Comparison of ENCODE assay signal across 8 cellular contexts in the genomic region with DNA sequence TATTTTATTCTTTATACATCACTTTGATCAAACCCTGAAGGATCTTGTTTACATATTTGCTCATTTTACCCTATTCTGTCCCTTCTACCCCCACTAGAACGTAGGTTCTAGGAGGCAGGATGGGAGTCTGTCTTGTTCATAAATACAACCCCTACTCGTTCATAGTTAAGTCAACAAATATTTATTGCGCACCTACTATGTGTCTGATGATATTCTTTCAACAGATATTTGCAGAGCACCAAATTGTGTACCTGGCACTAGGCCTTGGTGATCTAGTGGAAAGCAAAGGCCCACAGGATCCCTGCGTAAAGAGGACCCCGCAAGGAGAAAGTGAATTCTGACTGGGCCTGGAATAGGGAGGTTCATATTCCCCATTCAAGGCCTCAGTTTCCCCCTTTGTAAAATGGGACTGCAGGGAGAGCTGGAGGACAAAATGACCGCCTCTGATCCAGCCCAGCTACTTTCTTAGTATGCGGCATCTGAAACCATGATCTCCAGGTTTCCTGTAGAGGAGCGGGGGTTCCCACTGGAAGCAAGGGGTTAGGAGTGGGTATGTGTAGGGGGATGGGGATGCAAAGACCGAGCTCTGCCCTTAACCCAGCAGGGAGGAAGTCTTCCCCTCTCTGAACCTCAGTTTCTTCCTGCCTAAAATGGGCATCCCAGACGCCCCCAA. TPM values are rescaled to one million over a fixed set of nuclear protein-coding genes. Genes with fewer than 3 reads are reported as not detected.
DNase-seq lines count a peak whose midpoint lies in the region; ATAC-seq and TF ChIP-seq lines count a peak whose summit lies in the region.

No MANE protein-coding gene starts in this region.

- H3K27ac Mint-ChIP-seq in effector memory CD8-positive, alpha-beta T cell, result peak overlapping the region; percentile 93 to 98
- no peak overlapping the region for H3K27ac Mint-ChIP-seq in neural progenitor cell

- no peaks in the 10 kb centered on the region for H4K20me1 ChIP-seq in MM.1S (ENCODE audit: insufficient read depth, low read length)
- H4K20me1 ChIP-seq in neural progenitor cell (ENCODE audit: low read depth), result peaks cover 31% of the 10 kb centered on the region

- H3K4me3 Mint-ChIP-seq in effector memory CD8-positive, alpha-beta T cell, result peak overlapping the region; percentile 98 to 99
- peak overlapping the region; percentile 99 for H3K4me3 Mint-ChIP-seq in neural progenitor cell

- TF ChIP-seq CTCF in C4-2B (conservative IDR thresholded peaks at IDR 0.05) (no peak), MM.1S (IDR thresholded peaks at IDR 0.05; ENCODE audit: low read length) (no peak), neural progenitor cell (IDR thresholded peaks at IDR 0.05) (no peak)

- peaks cover 70% of the 10 kb centered on the region for H3K79me2 ChIP-seq in MM.1S (ENCODE audit: low read length)
- peaks cover 42% of the 10 kb centered on the region for H3K79me2 ChIP-seq in neural progenitor cell (ENCODE audit: low read depth)

- peaks cover 18% of the 10 kb centered on the region for H3K4me1 ChIP-seq in MM.1S (ENCODE audit: low read length)
- H3K4me1 ChIP-seq in neural progenitor cell, result peaks cover 35% of the 10 kb centered on the region

- H3K9me3 Mint-ChIP-seq in effector memory CD8-positive, alpha-beta T cell, result no peaks in the 10 kb centered on the region
- H3K9me3 Mint-ChIP-seq in neural progenitor cell, result no peaks in the 10 kb centered on the region

- no peaks in the 10 kb centered on the region for H3K27me3 Mint-ChIP-seq in effector memory CD8-positive, alpha-beta T cell
- peaks cover 23% of the 10 kb centered on the region for H3K27me3 Mint-ChIP-seq in neural progenitor cell (ENCODE audit: insufficient read depth, low read depth)

- peaks cover 27% of the 10 kb centered on the region for H3K36me3 Mint-ChIP-seq in effector memory CD8-positive, alpha-beta T cell (ENCODE audit: insufficient read depth)
- peaks cover 9% of the 10 kb centered on the region for H3K36me3 Mint-ChIP-seq in neural progenitor cell

- peaks cover 40 to 44% of the 10 kb centered on the region in 2 donors for H3K4me1 Mint-ChIP-seq in effector memory CD8-positive, alpha-beta T cell (ENCODE audit: low read depth in 2 of 2)
- peaks cover 30% of the 10 kb centered on the region for H3K4me1 Mint-ChIP-seq in neural progenitor cell

- H3K9me3 ChIP-seq in MM.1S (replicated peaks; ENCODE audit: insufficient read depth, low read length), result no peaks in the 10 kb centered on the region
- no peaks in the 10 kb centered on the region for H3K9me3 ChIP-seq in neural progenitor cell (ENCODE audit: low read depth)

- H3K27ac ChIP-seq in C4-2B (peak overlapping the region; percentile 91), MM.1S (ENCODE audit: low read length) (peak overlapping the region; percentile 26; the same call in 1 of the 2 replicates), neural progenitor cell (no peak overlapping the region), caudate nucleus (ENCODE audit: low read depth, low read length) (no peak overlapping the region)

- peak overlapping the region; percentile 93 for H3K9ac ChIP-seq in MM.1S (ENCODE audit: low read length)
- H3K9ac ChIP-seq in neural progenitor cell, result no peak overlapping the region

- ATAC-seq in effector memory CD8-positive, alpha-beta T cell (replicated peaks), result no peak
- ATAC-seq in HG03457 (IDR thresholded peaks at IDR 0.05; ENCODE audit: unreplicated experiment), result no peak

- H3K9me2 ChIP-seq in MM.1S (replicated peaks; ENCODE audit: insufficient read depth, low read length), result no peaks in the 10 kb centered on the region

- peak overlapping the region; percentile 95 for H3K4me3 ChIP-seq in MM.1S (ENCODE audit: low read length)
- peak overlapping the region; percentile 91 for H3K4me3 ChIP-seq in neural progenitor cell

- DNase-seq in MM.1S (no peak), neural progenitor cell (ENCODE audit: low spot score) (no peak), caudate nucleus (lab: John Stamatoyannopoulos, UW) (no peak), NCI-H2227 treated with DMSO at 0.1 percent for 48 hours (lab: John Stamatoyannopoulos, UW) (no peak), NCI-H748 treated with DMSO at 0.1 percent for 48 hours (lab: John Stamatoyannopoulos, UW) (no peak)
- no peak for DNase-seq in effector memory CD8-positive, alpha-beta T cell

- H3F3A ChIP-seq in MM.1S (ENCODE audit: insufficient read depth, low read length) (peaks cover 25% of the 10 kb centered on the region), neural progenitor cell (ENCODE audit: low read depth) (peaks cover 67% of the 10 kb centered on the region)

- H3K4me2 ChIP-seq in MM.1S (ENCODE audit: low read depth, low read length), result peak overlapping the region; percentile 99
- peak overlapping the region; percentile 83 for H3K4me2 ChIP-seq in neural progenitor cell

- H3K27me3 ChIP-seq in MM.1S (replicated peaks; ENCODE audit: insufficient read depth, low read length), result no peaks in the 10 kb centered on the region
- peaks cover 36% of the 10 kb centered on the region for H3K27me3 ChIP-seq in neural progenitor cell

- peak overlapping the region; percentile 43 for H2AFZ ChIP-seq in MM.1S (ENCODE audit: low read length)
- peak overlapping the region; percentile 60 for H2AFZ ChIP-seq in neural progenitor cell (replicated peaks)

- H3K36me3 ChIP-seq in MM.1S (replicated peaks; ENCODE audit: insufficient read depth, low read length) (peaks cover 5% of the 10 kb centered on the region; the same call in 1 of the 2 replicates), neural progenitor cell (no peaks in the 10 kb centered on the region)

RNA-seq across cellular contexts. Expression of a gene that starts 0.5 kb away (rescaled TPM):
- total RNA-seq in neural progenitor cell (ENCODE audit: low replicate concordance), result 7.3 and 32.6 TPM in 2 replicates

RNA-seq across cellular contexts. Expression of a gene that starts 2.2 kb away (rescaled TPM):
- 0.53 TPM in 1 of 2 replicates, not detected in the other for total RNA-seq in neural progenitor cell (ENCODE audit: low replicate concordance)

RNA-seq across cellular contexts. Expression of a gene that starts 14.5 kb away (rescaled TPM):
- total RNA-seq in neural progenitor cell (ENCODE audit: low replicate concordance), result 8.1 and 34.1 TPM in 2 replicates

RNA-seq across cellular contexts. Expression of a gene that starts 39.7 kb away (rescaled TPM):
- 57.0 and 97.1 TPM in 2 replicates for total RNA-seq in neural progenitor cell (ENCODE audit: low replicate concordance)

Comparison
In these comparisons a context has a peak if more than half of its experiments do, and no peak if none do; other contexts are left out.
1. H3K27ac ChIP-seq: peak in C4-2B (single experiment) and MM.1S (single experiment); none in neural progenitor cell (single experiment) and caudate nucleus (single experiment).